ENCODE assay signal across 8 cellular contexts in genomic region chr16:11497851-11498289, GRCh38.
DNase-seq lines count a peak whose midpoint lies in the region; ATAC-seq and TF ChIP-seq lines count a peak whose summit lies in the region.

No MANE protein-coding gene starts in this region.

- H3K4me1 Mint-ChIP-seq in brain, result peaks cover 35% of the 10 kb centered on the region
- peaks cover 23% of the 10 kb centered on the region for H3K4me1 Mint-ChIP-seq in mesothelial cell of epicardium
- peaks cover 21% of the 10 kb centered on the region for H3K4me1 Mint-ChIP-seq in activated CD4-positive, alpha-beta memory T cell treated with anti-CD3 and anti-CD28 coated beads, Interleukin-2, amount 10 ng/mL, durations not matched to agents 7 days and 5 days

- ATAC-seq in GM21528 (IDR thresholded peaks at IDR 0.05; ENCODE audit: low FRiP score, unreplicated experiment) (no peak), HG02938 (IDR thresholded peaks at IDR 0.05; ENCODE audit: unreplicated experiment) (no peak)

- POLR2A ChIA-PET in activated CD4-positive, alpha-beta memory T cell treated with anti-CD3 and anti-CD28 coated beads, Interleukin-2, amount 10 ng/mL, durations not matched to agents 7 days and 5 days (lab: Charles Lee), result no interaction called here

- H3K9me3 Mint-ChIP-seq in brain (peaks cover 0 to 4% (median 1%) of the 10 kb centered on the region in 5 experiments), mesothelial cell of epicardium (peaks cover 1% of the 10 kb centered on the region)
- H3K9me3 Mint-ChIP-seq in activated CD4-positive, alpha-beta memory T cell treated with anti-CD3 and anti-CD28 coated beads, Interleukin-2, amount 10 ng/mL, durations not matched to agents 7 days and 5 days, result no peaks in the 10 kb centered on the region

- DNase-seq in A172 (ENCODE audit: low spot score), result peak; percentile 82
- DNase-seq in HT-29 (ENCODE audit: low spot score), result peak; percentile 85
- DNase-seq in mesothelial cell of epicardium (ENCODE audit: low spot score in 2 of 2, unreplicated experiment in 2 of 2), result no peak
- no peak for DNase-seq in middle frontal gyrus (ENCODE audit: extremely low spot score, low spot score)
- no peak for DNase-seq in activated CD4-positive, alpha-beta memory T cell treated with anti-CD3 and anti-CD28 coated beads, Interleukin-2, amount 10 ng/mL, durations not matched to agents 7 days and 5 days

- peaks cover 6% of the 10 kb centered on the region for H3K27me3 Mint-ChIP-seq in brain
- no peaks in the 10 kb centered on the region for H3K27me3 Mint-ChIP-seq in mesothelial cell of epicardium (ENCODE audit: low read depth)
- H3K27me3 Mint-ChIP-seq in activated CD4-positive, alpha-beta memory T cell treated with anti-CD3 and anti-CD28 coated beads, Interleukin-2, amount 10 ng/mL, durations not matched to agents 7 days and 5 days, result no peaks in the 10 kb centered on the region

- H3K4me3 Mint-ChIP-seq in brain, result peak overlapping the region in 2 of 5 experiments; percentile 46 to 47
- no peak overlapping the region for H3K4me3 Mint-ChIP-seq in mesothelial cell of epicardium
- H3K4me3 Mint-ChIP-seq in activated CD4-positive, alpha-beta memory T cell treated with anti-CD3 and anti-CD28 coated beads, Interleukin-2, amount 10 ng/mL, durations not matched to agents 7 days and 5 days, result no peak overlapping the region

- no peaks in the 10 kb centered on the region for H3K36me3 Mint-ChIP-seq in brain
- no peaks in the 10 kb centered on the region for H3K36me3 Mint-ChIP-seq in mesothelial cell of epicardium
- no peaks in the 10 kb centered on the region for H3K36me3 Mint-ChIP-seq in activated CD4-positive, alpha-beta memory T cell treated with anti-CD3 and anti-CD28 coated beads, Interleukin-2, amount 10 ng/mL, durations not matched to agents 7 days and 5 days (ENCODE audit: low read depth)

- H3K27ac Mint-ChIP-seq in brain (peak overlapping the region; percentile 87 to 98 (median 92)), mesothelial cell of epicardium (peak overlapping the region; percentile 97)
- no peak overlapping the region for H3K27ac Mint-ChIP-seq in activated CD4-positive, alpha-beta memory T cell treated with anti-CD3 and anti-CD28 coated beads, Interleukin-2, amount 10 ng/mL, durations not matched to agents 7 days and 5 days

- TF ChIP-seq CTCF in brain (conservative IDR thresholded peaks at IDR 0.05) (no peak), mesothelial cell of epicardium (IDR thresholded peaks at IDR 0.05; ENCODE audit: unreplicated experiment) (no peak)

- CTCF ChIA-PET in activated CD4-positive, alpha-beta memory T cell treated with anti-CD3 and anti-CD28 coated beads, Interleukin-2, amount 10 ng/mL, durations not matched to agents 7 days and 5 days (lab: Charles Lee), result interaction anchor here (1.1 kb wide), 1 partner anchor 34 kb away, joined by 3 read pairs; no protein-coding TSS in a partner anchor

Comparison
In these comparisons a context has a peak if more than half of its experiments do, and no peak if none do; other contexts are left out.
1. DNase-seq: peak in A172 (single experiment) and HT-29 (single experiment); none in mesothelial cell of epicardium (0 of 2), middle frontal gyrus (single experiment) and activated CD4-positive, alpha-beta memory T cell treated with anti-CD3 and anti-CD28 coated beads, Interleukin-2, amount 10 ng/mL, durations not matched to agents 7 days and 5 days (single experiment).